Comparison of ENCODE assay signal across 9 cellular contexts in the genomic region with DNA sequence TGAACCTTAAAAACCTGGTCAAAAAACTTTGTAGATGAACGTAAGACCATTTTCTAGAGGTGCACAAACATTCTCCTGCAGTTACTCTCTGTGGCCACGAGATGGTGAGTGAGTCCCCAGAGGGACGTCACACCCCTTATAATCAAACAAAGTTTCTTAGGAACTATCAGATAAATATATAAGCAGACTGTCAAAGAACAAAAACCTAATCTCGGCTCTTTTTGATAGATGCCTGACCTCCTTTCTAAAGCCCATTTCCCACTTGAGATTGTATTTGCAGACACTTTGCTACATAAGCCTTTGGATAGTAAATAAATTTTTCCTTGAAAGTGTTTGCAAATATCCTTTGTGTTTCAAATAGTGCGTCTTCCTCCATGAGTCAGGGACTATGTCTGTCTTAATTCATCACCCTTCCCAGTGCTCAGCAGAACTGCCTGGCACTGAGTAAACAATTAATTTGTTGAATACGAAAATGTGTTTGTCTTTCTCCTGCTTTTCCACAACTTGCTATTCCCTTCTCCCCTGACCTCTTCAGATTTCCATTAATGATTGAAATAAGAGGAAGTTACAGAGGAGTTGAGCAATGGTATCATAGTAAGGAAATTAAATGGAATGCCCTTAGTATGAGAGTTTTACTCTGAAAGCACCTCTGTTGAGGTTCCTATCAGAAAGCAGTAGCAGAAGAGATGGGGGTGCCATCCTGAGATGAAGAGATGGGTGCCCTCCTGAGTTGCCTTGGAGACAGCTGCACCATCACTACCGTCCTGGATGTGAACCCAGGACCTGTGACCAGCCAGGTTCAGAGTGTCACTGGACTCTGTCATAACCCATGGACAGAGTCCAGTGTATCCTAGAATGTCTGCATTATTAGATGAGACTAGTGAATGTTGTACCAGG. TPM values are rescaled to one million over a fixed set of nuclear protein-coding genes. Genes with fewer than 3 reads are reported as not detected.
DNase-seq lines count a peak whose midpoint lies in the region; ATAC-seq and TF ChIP-seq lines count a peak whose summit lies in the region.
"Had no signal": no experiment of that assay in that cellular context is flagged by ENCODE, and none has a peak within 500 bp of the region (broad histone marks: within the 10 kb centered on the region; RNA-seq: fewer than 3 reads in every experiment).

No MANE protein-coding gene starts in this region.

- no peaks in the 10 kb centered on the region for H3K36me3 ChIP-seq in parathyroid adenoma (ENCODE audit: control insufficient read depth, insufficient read depth, low read length)

- peak; percentile 16 for DNase-seq in AG04449 (ENCODE audit: low read depth, low spot score)
- peak; percentile 14 for DNase-seq in GM04504 (ENCODE audit: low read depth)
- peak; percentile 28 for DNase-seq in NCI-H345 treated with DMSO at 0.1 percent for 48 hours (lab: John Stamatoyannopoulos, UW; ENCODE audit: unreplicated experiment)
- peak in 1 of 2 donors; percentile 41 for DNase-seq in foreskin keratinocyte

- no peak overlapping the region for H3K9ac ChIP-seq in parathyroid adenoma

- peak; percentile 66 for TF ChIP-seq CTCF in AG04449 (IDR thresholded peaks at IDR 0.05; ENCODE audit: insufficient read depth, low read length, missing control alignments)
- TF ChIP-seq CTCF in foreskin keratinocyte (conservative IDR thresholded peaks at IDR 0.05), result peak; percentile 81
- peak; percentile 71 for TF ChIP-seq CTCF in parathyroid adenoma (IDR thresholded peaks at IDR 0.05)

- H3K4me3 ChIP-seq in AG04449 (ENCODE audit: low read depth, low read length) (no peak overlapping the region), parathyroid adenoma (ENCODE audit: low read depth, low read length) (no peak overlapping the region)

- H2AFZ ChIP-seq in parathyroid adenoma, result no peak overlapping the region

- H3K9me3 ChIP-seq in parathyroid adenoma (ENCODE audit: control insufficient read depth, low read length), result no peaks in the 10 kb centered on the region

- peaks cover 3% of the 10 kb centered on the region for H3K27me3 Mint-ChIP-seq in activated T-helper 17 cell treated with anti-CD3 and anti-CD28 coated beads, Interleukin-2, amount 50 U/mL, for 72 hours
- H3K27me3 Mint-ChIP-seq: IgD-negative memory B cell had no signal

- H3K4me1 Mint-ChIP-seq in activated T-helper 17 cell treated with anti-CD3 and anti-CD28 coated beads, Interleukin-2, amount 50 U/mL, for 72 hours, result peaks cover 4% of the 10 kb centered on the region
- H3K4me1 Mint-ChIP-seq: IgD-negative memory B cell had no signal

- POLR2A ChIA-PET in AG04449 (lab: Yijun Ruan, JAX), result no interaction called here

- no peak overlapping the region for H3K4me3 Mint-ChIP-seq in activated T-helper 17 cell treated with anti-CD3 and anti-CD28 coated beads, Interleukin-2, amount 50 U/mL, for 72 hours
- H3K4me3 Mint-ChIP-seq: IgD-negative memory B cell had no signal

- H3K27ac Mint-ChIP-seq in activated T-helper 17 cell treated with anti-CD3 and anti-CD28 coated beads, Interleukin-2, amount 50 U/mL, for 72 hours, result no peak overlapping the region
- H3K27ac Mint-ChIP-seq: IgD-negative memory B cell had no signal

- no peaks in the 10 kb centered on the region for H3K36me3 Mint-ChIP-seq in activated T-helper 17 cell treated with anti-CD3 and anti-CD28 coated beads, Interleukin-2, amount 50 U/mL, for 72 hours (ENCODE audit: low read depth)
- H3K36me3 Mint-ChIP-seq: IgD-negative memory B cell had no signal

- H3K4me2 ChIP-seq in parathyroid adenoma (ENCODE audit: low read length), result no peak overlapping the region

- CTCF ChIA-PET in AG04449 (lab: Yijun Ruan, JAX), result interaction anchor here (1.0 to 7.7 kb wide), 4 partner anchors 8 to 138 kb away, joined by 4 to 69 read pairs (median 8); no protein-coding TSS in a partner anchor

- H3K4me1 ChIP-seq in foreskin keratinocyte (peaks cover 4% of the 10 kb centered on the region), parathyroid adenoma (no peaks in the 10 kb centered on the region)

- ATAC-seq in HG02973 (IDR thresholded peaks at IDR 0.05; ENCODE audit: unreplicated experiment) (peak; percentile 91), foreskin keratinocyte (peak; percentile 81), HG03139 (IDR thresholded peaks at IDR 0.05; ENCODE audit: unreplicated experiment) (no peak)
- ATAC-seq in activated T-helper 17 cell treated with anti-CD3 and anti-CD28 coated beads, Interleukin-2, amount 50 U/mL, for 72 hours (replicated peaks), result peak; percentile 38

- H3K9me3 Mint-ChIP-seq in activated T-helper 17 cell treated with anti-CD3 and anti-CD28 coated beads, Interleukin-2, amount 50 U/mL, for 72 hours, result no peaks in the 10 kb centered on the region
- H3K9me3 Mint-ChIP-seq: IgD-negative memory B cell had no signal

- H3K27me3 ChIP-seq in foreskin keratinocyte (no peaks in the 10 kb centered on the region), parathyroid adenoma (ENCODE audit: control insufficient read depth, insufficient read depth, low read length) (no peaks in the 10 kb centered on the region)

- no peak overlapping the region for H3K27ac ChIP-seq in foreskin keratinocyte
- no peak overlapping the region for H3K27ac ChIP-seq in parathyroid adenoma

- no peaks in the 10 kb centered on the region for H3K79me2 ChIP-seq in parathyroid adenoma

RNA-seq across cellular contexts. Expression of a gene that starts 57.8 kb away (rescaled TPM):
- total RNA-seq in activated T-helper 17 cell treated with anti-CD3 and anti-CD28 coated beads, Interleukin-2, amount 50 U/mL, for 72 hours, result 1 to 10 TPM; 1.5 to 2.5 TPM
- 8.4 and 10.5 TPM in 2 replicates for total RNA-seq in foreskin keratinocyte
- 2.7 and 4.3 TPM in 2 replicates for polyA plus RNA-seq in foreskin keratinocyte
